Comparison of ENCODE assay signal across 20 cellular contexts in genomic region chr15:100696452-100696851, GRCh38.
DNase-seq lines count a peak whose midpoint lies in the region; ATAC-seq, FAIRE-seq and TF ChIP-seq lines count a peak whose summit lies in the region.
"Had no signal": no experiment of that assay in that cellular context is flagged by ENCODE, and none has a peak within 500 bp of the region (broad histone marks: within the 10 kb centered on the region; RNA-seq: fewer than 3 reads in every experiment).

No MANE protein-coding gene starts in this region.

- H4K20me1 ChIP-seq in HepG2 (ENCODE audit: insufficient read depth, low read length): no peaks in the 10 kb centered on the region

- no peaks in the 10 kb centered on the region for H3K9me3 Mint-ChIP-seq in activated naive CD4-positive, alpha-beta T cell treated with anti-CD3 and anti-CD28 coated beads, Interleukin-2, amount 10 ng/mL, durations not matched to agents 7 days and 5 days
- no peaks in the 10 kb centered on the region for H3K9me3 Mint-ChIP-seq in effector memory CD8-positive, alpha-beta T cell

- POLR2A ChIA-PET in HepG2 (lab: Yijun Ruan, JAX): no interaction called here

- no peak for FAIRE-seq in HepG2 (lab: Jason Lieb, UNC)
- FAIRE-seq: GM12892, GM18507, H1 had no signal

- CTCF ChIA-PET in HepG2 (lab: Yijun Ruan, JAX; ENCODE audit: low intra/inter-chr PET ratio, low total read pairs): no interaction called here
- CTCF ChIA-PET in activated naive CD4-positive, alpha-beta T cell treated with anti-CD3 and anti-CD28 coated beads, Interleukin-2, amount 10 ng/mL, durations not matched to agents 7 days and 5 days (lab: Charles Lee): no interaction called here

- no TSS peak for BruUV-seq in HepG2 (replicated peaks; lab: Mats Ljungman, UMichigan)

- no peaks in the 10 kb centered on the region for H3K79me2 ChIP-seq in HepG2 (ENCODE audit: insufficient read depth, low read length)

- no peaks in the 10 kb centered on the region for H3K4me1 Mint-ChIP-seq in activated naive CD4-positive, alpha-beta T cell treated with anti-CD3 and anti-CD28 coated beads, Interleukin-2, amount 10 ng/mL, durations not matched to agents 7 days and 5 days
- H3K4me1 Mint-ChIP-seq in effector memory CD8-positive, alpha-beta T cell (ENCODE audit: low read depth in 2 of 2): no peaks in the 10 kb centered on the region
- H3K4me1 Mint-ChIP-seq: CD4-positive, alpha-beta memory T cell had no signal

- intact Hi-C loops in HepG2 (cut with micrococcal nuclease; ENCODE audit: unreplicated experiment): loop anchor here (2.0 kb wide), 1 partner anchor 274 kb away; no protein-coding TSS in a partner anchor

- H3K27me3 ChIP-seq in liver (ENCODE audit: control insufficient read depth in 4 of 4, insufficient read depth in 4 of 4, low read length in 3 of 4): peaks cover 2 to 8% (median 4%) of the 10 kb centered on the region in 4 donors
- peaks cover 0 to 4% of the 10 kb centered on the region in 2 experiments; a peak in 1 of 5 replicates for H3K27me3 ChIP-seq in HepG2 (ENCODE audit: control insufficient read depth in 1 of 2, insufficient read depth in 2 of 2, low read length in 2 of 2)
- H3K27me3 ChIP-seq: MG63 had no signal

- no peak overlapping the region for H3K4me3 Mint-ChIP-seq in activated naive CD4-positive, alpha-beta T cell treated with anti-CD3 and anti-CD28 coated beads, Interleukin-2, amount 10 ng/mL, durations not matched to agents 7 days and 5 days
- no peak overlapping the region for H3K4me3 Mint-ChIP-seq in effector memory CD8-positive, alpha-beta T cell
- H3K4me3 Mint-ChIP-seq: CD4-positive, alpha-beta memory T cell had no signal

- DNase-seq in HepG2 (ENCODE audit: low spot score) (no peak), astrocyte of the hippocampus (ENCODE audit: low read depth, low spot score) (peak; percentile 29), fibroblast of villous mesenchyme (ENCODE audit: low read depth) (peak; percentile 83), NCI-H2107 (lab: John Stamatoyannopoulos, UW) (no peak)
- no peak for DNase-seq in activated naive CD4-positive, alpha-beta T cell treated with anti-CD3 and anti-CD28 coated beads, Interleukin-2, amount 10 ng/mL, durations not matched to agents 7 days and 5 days
- no peak for DNase-seq in effector memory CD8-positive, alpha-beta T cell
- DNase-seq: Calu3; CD4-positive, alpha-beta memory T cell; DMS53; Karpas-422; MG63; NCI-H1048; NCI-H1436; NCI-H1930; NCI-H526 had no signal

- no peaks in the 10 kb centered on the region for H3K9me3 ChIP-seq in liver (ENCODE audit: control insufficient read depth in 4 of 4, low read length in 3 of 4)
- peaks cover 14% of the 10 kb centered on the region for H3K9me3 ChIP-seq in HepG2 (ENCODE audit: low read length)

- peaks cover 0 to 1% (median 0%) of the 10 kb centered on the region in 4 donors for H3K4me1 ChIP-seq in liver (ENCODE audit: control insufficient read depth in 4 of 4, insufficient read depth in 4 of 4, low read length in 3 of 4)
- no peaks in the 10 kb centered on the region for H3K4me1 ChIP-seq in HepG2 (ENCODE audit: insufficient read depth, low read length)

- TF ChIP-seq EP300 in HepG2 (IDR thresholded peaks at IDR 0.05; ENCODE audit: low read depth in 2 of 2, low read length in 2 of 2) (no peak), HepG2 (CRISPR knock-in tag; IDR thresholded peaks at IDR 0.05; ENCODE audit: borderline replicate concordance) (no peak)

- TF ChIP-seq POLR2A in HepG2 (IDR thresholded peaks at IDR 0.05; ENCODE audit: insufficient read depth in 1 of 2, low read depth in 2 of 2, low read length in 2 of 2): no peak

- H3K4me2 ChIP-seq in HepG2 (ENCODE audit: low read depth, low read length): no peak overlapping the region

- no peak for TF ChIP-seq RAD21 in liver (IDR thresholded peaks at IDR 0.05)
- no peak for TF ChIP-seq RAD21 in HepG2 (CRISPR knock-in tag; IDR thresholded peaks at IDR 0.05)

- H3K9ac ChIP-seq in liver (ENCODE audit: low read depth in 1 of 2, low read length in 2 of 2): no peak overlapping the region
- no peak overlapping the region for H3K9ac ChIP-seq in HepG2 (ENCODE audit: insufficient read depth, low read depth, low read length)

- TF ChIP-seq CTCF in liver (IDR thresholded peaks at IDR 0.05; ENCODE audit: low read depth, low read length, missing input control) (no peak), HepG2 (CRISPR knock-in tag; IDR thresholded peaks at IDR 0.05) (no peak), fibroblast of villous mesenchyme (IDR thresholded peaks at IDR 0.05; ENCODE audit: insufficient read depth, low read depth, low read length) (no peak)

- H3K27ac Mint-ChIP-seq in activated naive CD4-positive, alpha-beta T cell treated with anti-CD3 and anti-CD28 coated beads, Interleukin-2, amount 10 ng/mL, durations not matched to agents 7 days and 5 days: no peak overlapping the region
- no peak overlapping the region for H3K27ac Mint-ChIP-seq in effector memory CD8-positive, alpha-beta T cell
- H3K27ac Mint-ChIP-seq: CD4-positive, alpha-beta memory T cell had no signal

- no peak overlapping the region for H2AFZ ChIP-seq in HepG2 (ENCODE audit: low read length)

- H3K4me3 ChIP-seq in liver (ENCODE audit: low read depth in 1 of 3, low read length in 3 of 3) (no peak overlapping the region), HepG2 (replicated peaks in 1 of 3; ENCODE audit: insufficient read depth in 1 of 3, low read depth in 2 of 3, low read length in 3 of 3) (no peak overlapping the region), fibroblast of villous mesenchyme (ENCODE audit: low read depth, low read length) (no peak overlapping the region)
- H3K4me3 ChIP-seq: MG63 had no signal

- no peaks in the 10 kb centered on the region for H3K36me3 Mint-ChIP-seq in activated naive CD4-positive, alpha-beta T cell treated with anti-CD3 and anti-CD28 coated beads, Interleukin-2, amount 10 ng/mL, durations not matched to agents 7 days and 5 days
- H3K36me3 Mint-ChIP-seq in effector memory CD8-positive, alpha-beta T cell (ENCODE audit: insufficient read depth): no peaks in the 10 kb centered on the region
- H3K36me3 Mint-ChIP-seq: CD4-positive, alpha-beta memory T cell had no signal

- peaks cover 26% of the 10 kb centered on the region for H3K27me3 Mint-ChIP-seq in activated naive CD4-positive, alpha-beta T cell treated with anti-CD3 and anti-CD28 coated beads, Interleukin-2, amount 10 ng/mL, durations not matched to agents 7 days and 5 days
- H3K27me3 Mint-ChIP-seq in effector memory CD8-positive, alpha-beta T cell: peaks cover 16 to 24% of the 10 kb centered on the region in 2 donors

- H3K36me3 ChIP-seq in liver (ENCODE audit: control insufficient read depth in 4 of 4, insufficient read depth in 3 of 4, low read depth in 1 of 4, low read length in 3 of 4) (no peaks in the 10 kb centered on the region), HepG2 (replicated peaks in 1 of 2; ENCODE audit: control insufficient read depth in 1 of 2, insufficient read depth in 2 of 2, low read length in 2 of 2) (no peaks in the 10 kb centered on the region)
- H3K36me3 ChIP-seq: MG63 had no signal

- in situ Hi-C loops in HepG2 (cut with HindIII; ENCODE audit: extremely low pct_ligation_motif_present, low pct_unique_long_range_greater_than_20kb): no loop called here

- ATAC-seq in HepG2: no peak
- no peak for ATAC-seq in effector memory CD8-positive, alpha-beta T cell (replicated peaks)
- ATAC-seq: Right ventricle myocardium inferior had no signal

- 76% methylated on average over 3 of the region's 3 CpGs for WGBS in liver
- 23% methylated on average over 3 of the region's 3 CpGs for WGBS in HepG2 (ENCODE audit: low lambda C conversion rate)

- H3K27ac ChIP-seq in liver (ENCODE audit: low read depth in 1 of 2, low read length in 2 of 2): no peak overlapping the region
- no peak overlapping the region for H3K27ac ChIP-seq in HepG2 (ENCODE audit: extremely low read length, insufficient read depth, low read length)

TF ChIP-seq in liver, 16 proteins besides CTCF, POLR2A, EP300 and RAD21:
- TF ChIP-seq, protein P1, sequence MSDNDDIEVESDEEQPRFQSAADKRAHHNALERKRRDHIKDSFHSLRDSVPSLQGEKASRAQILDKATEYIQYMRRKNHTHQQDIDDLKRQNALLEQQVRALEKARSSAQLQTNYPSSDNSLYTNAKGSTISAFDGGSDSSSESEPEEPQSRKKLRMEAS (IDR thresholded peaks at IDR 0.05): no peak
- TF ChIP-seq NR2F2 (IDR thresholded peaks at IDR 0.05): peak; percentile 81

TF ChIP-seq in HepG2, 621 proteins besides CTCF, POLR2A, EP300 and RAD21 (continues in another document):
- TF ChIP-seq ZNF709 (CRISPR knock-in tag; IDR thresholded peaks at IDR 0.05) (no peak), ZNF382 (CRISPR knock-in tag; IDR thresholded peaks at IDR 0.05; ENCODE audit: borderline replicate concordance) (no peak), ZNF781 (CRISPR knock-in tag; IDR thresholded peaks at IDR 0.05; ENCODE audit: borderline replicate concordance, not compliant biosample characterization) (no peak), POLR2G (IDR thresholded peaks at IDR 0.05; ENCODE audit: low read depth, low read length) (no peak), SIX1 (CRISPR knock-in tag; IDR thresholded peaks at IDR 0.05; ENCODE audit: borderline replicate concordance) (no peak), MAFG (CRISPR knock-in tag; IDR thresholded peaks at IDR 0.05) (no peak)
- TF ChIP-seq, protein P2, sequence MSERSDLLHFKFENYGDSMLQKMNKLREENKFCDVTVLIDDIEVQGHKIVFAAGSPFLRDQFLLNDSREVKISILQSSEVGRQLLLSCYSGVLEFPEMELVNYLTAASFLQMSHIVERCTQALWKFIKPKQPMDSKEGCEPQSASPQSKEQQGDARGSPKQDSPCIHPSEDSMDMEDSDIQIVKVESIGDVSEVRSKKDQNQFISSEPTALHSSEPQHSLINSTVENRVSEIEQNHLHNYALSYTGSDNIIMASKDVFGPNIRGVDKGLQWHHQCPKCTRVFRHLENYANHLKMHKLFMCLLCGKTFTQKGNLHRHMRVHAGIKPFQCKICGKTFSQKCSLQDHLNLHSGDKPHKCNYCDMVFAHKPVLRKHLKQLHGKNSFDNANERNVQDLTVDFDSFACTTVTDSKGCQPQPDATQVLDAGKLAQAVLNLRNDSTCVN (CRISPR knock-in tag; IDR thresholded peaks at IDR 0.05; ENCODE audit: borderline replicate concordance): no peak
- TF ChIP-seq, protein P3, sequence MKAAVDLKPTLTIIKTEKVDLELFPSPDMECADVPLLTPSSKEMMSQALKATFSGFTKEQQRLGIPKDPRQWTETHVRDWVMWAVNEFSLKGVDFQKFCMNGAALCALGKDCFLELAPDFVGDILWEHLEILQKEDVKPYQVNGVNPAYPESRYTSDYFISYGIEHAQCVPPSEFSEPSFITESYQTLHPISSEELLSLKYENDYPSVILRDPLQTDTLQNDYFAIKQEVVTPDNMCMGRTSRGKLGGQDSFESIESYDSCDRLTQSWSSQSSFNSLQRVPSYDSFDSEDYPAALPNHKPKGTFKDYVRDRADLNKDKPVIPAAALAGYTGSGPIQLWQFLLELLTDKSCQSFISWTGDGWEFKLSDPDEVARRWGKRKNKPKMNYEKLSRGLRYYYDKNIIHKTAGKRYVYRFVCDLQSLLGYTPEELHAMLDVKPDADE (CRISPR knock-in tag; IDR thresholded peaks at IDR 0.05): no peak
- TF ChIP-seq, protein P4, sequence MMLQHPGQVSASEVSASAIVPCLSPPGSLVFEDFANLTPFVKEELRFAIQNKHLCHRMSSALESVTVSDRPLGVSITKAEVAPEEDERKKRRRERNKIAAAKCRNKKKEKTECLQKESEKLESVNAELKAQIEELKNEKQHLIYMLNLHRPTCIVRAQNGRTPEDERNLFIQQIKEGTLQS (CRISPR knock-in tag; IDR thresholded peaks at IDR 0.05): no peak

Comparison
In these comparisons a context has a peak if more than half of its experiments do, and no peak if none do; other contexts are left out.
1. DNase-seq: peak in astrocyte of the hippocampus (single experiment) and fibroblast of villous mesenchyme (single experiment); none in HepG2 (single experiment), activated naive CD4-positive, alpha-beta T cell treated with anti-CD3 and anti-CD28 coated beads, Interleukin-2, amount 10 ng/mL, durations not matched to agents 7 days and 5 days (single experiment), NCI-H2107 (single experiment) and effector memory CD8-positive, alpha-beta T cell (0 of 3).